8 cellular contexts compared by ENCODE assay signal in genomic region chr15:67967871-67968423, GRCh38.
DNase-seq lines count a peak whose midpoint lies in the region; ATAC-seq and TF ChIP-seq lines count a peak whose summit lies in the region.

No MANE protein-coding gene starts in this region.

- ATAC-seq in gastroesophageal sphincter = peak; percentile 96

- no peak overlapping the region for H3K27ac Mint-ChIP-seq in activated T-cell treated with anti-CD3 and anti-CD28 coated beads, Interleukin-2, amount 50 U/mL, for 24 hours
- peak overlapping the region; percentile 45 for H3K27ac Mint-ChIP-seq in neural crest cell (ENCODE audit: unreplicated experiment)

- H3K4me3 Mint-ChIP-seq in activated T-cell treated with anti-CD3 and anti-CD28 coated beads, Interleukin-2, amount 50 U/mL, for 24 hours = peak overlapping the region; percentile 55
- H3K4me3 Mint-ChIP-seq in neural crest cell = peak overlapping the region; percentile 88

- H3K9me3 Mint-ChIP-seq in activated T-cell treated with anti-CD3 and anti-CD28 coated beads, Interleukin-2, amount 50 U/mL, for 24 hours = no peaks in the 10 kb centered on the region
- H3K9me3 Mint-ChIP-seq in neural crest cell = no peaks in the 10 kb centered on the region

- peak overlapping the region; percentile 51; the same call in 1 of the 2 replicates for H3K27ac ChIP-seq in VCaP
- peak overlapping the region in 3 of 4 donors; percentile 55 to 77 (median 59) for H3K27ac ChIP-seq in gastroesophageal sphincter

- H3K27me3 Mint-ChIP-seq in activated T-cell treated with anti-CD3 and anti-CD28 coated beads, Interleukin-2, amount 50 U/mL, for 24 hours = peaks cover 46% of the 10 kb centered on the region
- H3K27me3 Mint-ChIP-seq in neural crest cell (ENCODE audit: low read depth) = no peaks in the 10 kb centered on the region

- no peaks in the 10 kb centered on the region for H3K36me3 ChIP-seq in gastroesophageal sphincter

- TF ChIP-seq CTCF in VCaP (conservative IDR thresholded peaks at IDR 0.05) (no peak), gastroesophageal sphincter (IDR thresholded peaks at IDR 0.05) (peak in 1 of 4 experiments; percentile 13), neural crest cell (conservative IDR thresholded peaks at IDR 0.05) (no peak)

- peak overlapping the region; percentile 16 to 46 for H3K4me3 ChIP-seq in gastroesophageal sphincter

- peak; percentile 40 for DNase-seq in activated T-cell treated with anti-CD3 and anti-CD28 coated beads, Interleukin-2, amount 50 U/mL, for 24 hours
- DNase-seq in activated T-cell treated with anti-CD3 and anti-CD28 coated beads for 4 hours (no peak), NCI-H1048 (lab: John Stamatoyannopoulos, UW) (peak; percentile 49), neural crest cell (ENCODE audit: low read depth, low spot score) (peak; percentile 73), cortex of kidney (lab: John Stamatoyannopoulos, UW) (no peak), COLO668 (lab: John Stamatoyannopoulos, UW; ENCODE audit: unreplicated experiment) (no peak)

- peaks cover 7% of the 10 kb centered on the region for H3K4me1 Mint-ChIP-seq in activated T-cell treated with anti-CD3 and anti-CD28 coated beads, Interleukin-2, amount 50 U/mL, for 24 hours (ENCODE audit: low read depth)
- peaks cover 25% of the 10 kb centered on the region for H3K4me1 Mint-ChIP-seq in neural crest cell

- no peaks in the 10 kb centered on the region for H3K36me3 Mint-ChIP-seq in activated T-cell treated with anti-CD3 and anti-CD28 coated beads, Interleukin-2, amount 50 U/mL, for 24 hours (ENCODE audit: low read depth)
- H3K36me3 Mint-ChIP-seq in neural crest cell (ENCODE audit: low read depth) = no peaks in the 10 kb centered on the region

- H3K4me1 ChIP-seq in gastroesophageal sphincter = peaks cover 0 to 20% (median 5%) of the 10 kb centered on the region in 3 donors

- no peaks in the 10 kb centered on the region for H3K27me3 ChIP-seq in gastroesophageal sphincter

- no peaks in the 10 kb centered on the region for H3K9me3 ChIP-seq in gastroesophageal sphincter

- WGBS in gastroesophageal sphincter (ENCODE audit: low coverage in 1 of 2), 2 donors = 0% methylated on average over 12 of the region's 30 CpGs; no CpG with 5 or more reads in 1 of the 2 donors

- no peak for TF ChIP-seq EP300 in gastroesophageal sphincter (IDR thresholded peaks at IDR 0.05)

- TF ChIP-seq POLR2A in gastroesophageal sphincter (IDR thresholded peaks at IDR 0.05) = no peak

Comparison
In these comparisons a context has a peak if more than half of its experiments do, and no peak if none do; other contexts are left out.
1. DNase-seq: peak in activated T-cell treated with anti-CD3 and anti-CD28 coated beads, Interleukin-2, amount 50 U/mL, for 24 hours (single experiment), NCI-H1048 (single experiment) and neural crest cell (single experiment); none in activated T-cell treated with anti-CD3 and anti-CD28 coated beads for 4 hours (single experiment), cortex of kidney (single experiment) and COLO668 (single experiment).